ENCODE assay signal across 1 cellular context in the genomic region with DNA sequence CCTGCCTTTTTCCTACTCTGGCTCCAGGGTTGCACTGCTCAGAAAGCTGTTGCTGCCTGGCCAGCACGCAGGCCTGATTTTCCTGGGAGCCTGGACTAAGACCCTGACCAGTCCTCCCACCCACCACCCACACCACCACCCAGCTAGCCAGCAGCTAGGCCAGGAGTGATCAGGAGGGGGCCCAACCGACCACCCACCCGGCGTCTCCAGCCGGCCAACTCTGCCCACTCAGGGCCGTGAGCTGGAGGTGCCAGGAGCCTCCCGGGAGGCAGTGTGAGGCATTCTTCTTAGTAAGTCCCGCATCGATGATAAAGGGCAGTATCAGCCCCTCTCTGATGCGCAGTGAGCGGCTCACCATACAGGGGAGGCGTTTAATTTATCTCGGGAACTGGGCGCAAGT. TPM values are rescaled to one million over a fixed set of nuclear protein-coding genes. Genes with fewer than 3 reads are reported as not detected.
"Had no signal": no experiment of that assay in that cellular context is flagged by ENCODE, and none has a peak within 500 bp of the region (broad histone marks: within the 10 kb centered on the region; RNA-seq: fewer than 3 reads in every experiment).

No MANE protein-coding gene starts in this region.

RNA-seq across cellular contexts. Expression of a gene that starts 8.7 kb away (rescaled TPM):
- total RNA-seq: IMR-90 had no signal
